In genomic region chr10:31187607-31188210, GRCh38 we compare ENCODE assay signal across 25 cellular contexts.
"Had no signal": no experiment of that assay in that cellular context is flagged by ENCODE, and none has a peak within 500 bp of the region (broad histone marks: within the 10 kb centered on the region; RNA-seq: fewer than 3 reads in every experiment).

No MANE protein-coding gene starts in this region.

- H3K4me3 Mint-ChIP-seq: central memory CD8-positive, alpha-beta T cell; naive thymus-derived CD8-positive, alpha-beta T cell; nephron progenitor cell; stimulated activated naive B cell treated with anti-CD40 and anti-IgM and Interleukin-4, amounts not matched to agents 10 μg/mL and 1 μg/mL and 100 μg/mL, for 72 hours; stimulated activated naive CD8-positive, alpha-beta T cell treated with anti-CD3 and anti-CD28 coated beads, Interleukin-15, Interleukin-2, amounts not matched to agents 100 ng/mL and 50 ng/mL, for 24 hours had no signal

- H3K27ac Mint-ChIP-seq: naive thymus-derived CD8-positive, alpha-beta T cell; nephron progenitor cell; progenitor cell of endocrine pancreas; stimulated activated naive B cell treated with anti-CD40 and anti-IgM and Interleukin-4, amounts not matched to agents 10 μg/mL and 1 μg/mL and 100 μg/mL, for 72 hours; stimulated activated naive CD8-positive, alpha-beta T cell treated with anti-CD3 and anti-CD28 coated beads, Interleukin-15, Interleukin-2, amounts not matched to agents 100 ng/mL and 50 ng/mL, for 24 hours had no signal

- H3K27me3 ChIP-seq: colonic mucosa, esophagus squamous epithelium, left lung, neutrophil, spleen, transverse colon, upper lobe of right lung, uterus had no signal

- ATAC-seq: left lung; lower lobe of right lung; naive thymus-derived CD8-positive, alpha-beta T cell; stimulated activated naive B cell treated with anti-CD40 and anti-IgM and Interleukin-4, amounts not matched to agents 10 μg/mL and 1 μg/mL and 100 μg/mL, for 72 hours; upper lobe of right lung had no signal

- H3K9ac ChIP-seq: parathyroid adenoma had no signal

- H3K4me3 ChIP-seq: colonic mucosa, esophagus squamous epithelium, left lung, lower lobe of right lung, skin epidermis, spleen, thoracic aorta, transverse colon, upper lobe of right lung, uterus had no signal

- H3K27ac ChIP-seq: colonic mucosa, esophagus squamous epithelium, left lung, lower lobe of right lung, neutrophil, parathyroid adenoma, skin epidermis, spleen, thoracic aorta, transverse colon, upper lobe of right lung, uterus had no signal

- DNase-seq: colonic mucosa; dermis blood vessel endothelial cell; effector memory CD4-positive, alpha-beta T cell; esophagus squamous epithelium; foreskin melanocyte; glutamatergic neuron; hypothalamus; left lung; lower lobe of right lung; naive thymus-derived CD8-positive, alpha-beta T cell; nephron progenitor cell; spleen; stimulated activated CD4-positive, alpha-beta T cell treated with anti-CD3 and anti-CD28 coated beads, Interleukin-15, amount 100 ng/mL, for 24 hours; stimulated activated CD4-positive, alpha-beta T cell treated with anti-CD3 and anti-CD28 coated beads, Interleukin-2, amount 100 ng/mL, for 48 hours; stimulated activated naive B cell treated with anti-CD40 and anti-IgM and Interleukin-4, amounts not matched to agents 10 μg/mL and 1 μg/mL and 100 μg/mL, for 72 hours; transverse colon; upper lobe of right lung; uterus had no signal

- H3K36me3 ChIP-seq: colonic mucosa, esophagus squamous epithelium, left lung, lower lobe of right lung, neutrophil, spleen, thoracic aorta, transverse colon, upper lobe of right lung, uterus had no signal

- H3K4me1 Mint-ChIP-seq: central memory CD8-positive, alpha-beta T cell; nephron progenitor cell had no signal

- H3K36me3 Mint-ChIP-seq: naive thymus-derived CD8-positive, alpha-beta T cell; stimulated activated naive B cell treated with anti-CD40 and anti-IgM and Interleukin-4, amounts not matched to agents 10 μg/mL and 1 μg/mL and 100 μg/mL, for 72 hours had no signal

- H2AFZ ChIP-seq: parathyroid adenoma had no signal

- H3K9me3 ChIP-seq: colonic mucosa, esophagus squamous epithelium, left lung, lower lobe of right lung, neutrophil, spleen, thoracic aorta, transverse colon, upper lobe of right lung, uterus had no signal

- H3K27me3 Mint-ChIP-seq: naive thymus-derived CD8-positive, alpha-beta T cell; progenitor cell of endocrine pancreas; stimulated activated naive B cell treated with anti-CD40 and anti-IgM and Interleukin-4, amounts not matched to agents 10 μg/mL and 1 μg/mL and 100 μg/mL, for 72 hours; stimulated activated naive CD8-positive, alpha-beta T cell treated with anti-CD3 and anti-CD28 coated beads, Interleukin-15, Interleukin-2, amounts not matched to agents 100 ng/mL and 50 ng/mL, for 24 hours had no signal

- H3K79me2 ChIP-seq: parathyroid adenoma had no signal

- H3K4me1 ChIP-seq: colonic mucosa, lower lobe of right lung, parathyroid adenoma, spleen, upper lobe of right lung, uterus had no signal

- H3K9me3 Mint-ChIP-seq: central memory CD8-positive, alpha-beta T cell; naive thymus-derived CD8-positive, alpha-beta T cell; nephron progenitor cell; stimulated activated naive CD8-positive, alpha-beta T cell treated with anti-CD3 and anti-CD28 coated beads, Interleukin-15, Interleukin-2, amounts not matched to agents 100 ng/mL and 50 ng/mL, for 24 hours had no signal
